ENCODE assay signal across 8 cellular contexts in the genomic region with DNA sequence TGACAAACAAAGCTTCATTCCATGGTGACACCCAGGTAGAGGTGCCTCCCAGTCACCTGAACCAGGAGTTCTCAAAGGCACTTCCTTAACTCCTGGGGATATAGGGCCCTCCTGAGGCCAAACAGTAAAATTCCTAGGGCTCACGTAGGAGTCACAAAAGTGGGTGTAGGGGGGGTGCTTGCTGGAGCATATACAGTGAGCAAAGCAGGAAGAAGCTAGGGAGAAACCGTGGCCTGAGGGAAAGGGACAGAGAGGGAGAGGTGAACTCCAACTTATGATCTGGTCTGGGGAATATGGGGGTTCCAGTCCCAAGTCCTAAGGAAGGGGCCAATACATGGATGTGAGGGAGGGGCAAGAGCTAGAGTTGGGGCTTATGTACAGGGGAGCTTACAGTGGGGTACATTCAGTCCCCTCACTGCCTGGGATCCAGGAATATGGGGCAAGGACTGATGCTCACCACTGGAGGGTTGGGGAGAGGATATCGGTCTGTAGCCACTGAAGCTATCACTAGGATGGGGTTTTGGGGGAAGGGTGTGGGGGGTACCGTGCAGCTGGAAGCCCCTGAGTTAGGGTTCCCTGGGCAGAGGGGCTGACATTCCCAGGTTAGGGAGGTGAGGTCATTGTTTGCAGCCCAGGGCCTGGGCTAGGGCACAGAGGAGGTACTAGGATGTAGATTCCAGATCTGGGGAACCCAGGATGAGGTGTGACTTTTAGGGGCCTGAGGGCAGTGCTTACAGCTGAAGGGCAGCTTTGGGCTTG. TPM values are rescaled to one million over a fixed set of nuclear protein-coding genes. Genes with fewer than 3 reads are reported as not detected.
DNase-seq lines count a peak whose midpoint lies in the region; ATAC-seq and TF ChIP-seq lines count a peak whose summit lies in the region.

No MANE protein-coding gene starts in this region.

- dilution Hi-C loops in IMR-90 (cut with HindIII; ENCODE audit: low sequenced_read_pairs, unreplicated experiment), result no loop called here

- peak overlapping the region in 1 of 2 experiments; percentile 63; a peak in 2 of 4 replicates for H4K8ac ChIP-seq in IMR-90 (ENCODE audit: low read depth in 2 of 2, low read length in 2 of 2)

- 0 out of 2 replicates have a peak, but pooled peaks have one; percentile 2 for TF ChIP-seq RAD21 in IMR-90 (IDR thresholded peaks at IDR 0.05; ENCODE audit: low read length)

- H3K14ac ChIP-seq in IMR-90 (replicated peaks; ENCODE audit: low read depth, low read length), result peak overlapping the region; percentile 77

- POLR2A ChIA-PET in IMR-90 (lab: Charles Lee; ENCODE audit: unreplicated experiment), result interaction anchor here (0.6 to 0.8 kb wide), 2 partner anchors 33 to 125 kb away, joined by 4 to 6 read pairs; no protein-coding TSS in a partner anchor

- TF ChIP-seq CTCF in AG10803 (conservative IDR thresholded peaks at IDR 0.05; ENCODE audit: low read length) (0 out of 2 replicates have a peak, but pooled peaks have one; percentile 3), IMR-90 (conservative IDR thresholded peaks at IDR 0.05; ENCODE audit: low read depth, low read length) (no peak), cardiac fibroblast (IDR thresholded peaks at IDR 0.05; ENCODE audit: low read depth, low read length) (no peak)

- H2AFZ ChIP-seq in IMR-90 (replicated peaks; ENCODE audit: low read length, poor library complexity), result peak overlapping the region; percentile 92

- peak overlapping the region; percentile 86 for H3K4me3 ChIP-seq in AG10803 (ENCODE audit: low read length)
- peak overlapping the region; percentile 87 for H3K4me3 ChIP-seq in IMR-90 (ENCODE audit: insufficient read depth, low read depth, low read length)
- peak overlapping the region; percentile 94 to 96 for H3K4me3 ChIP-seq in cardiac fibroblast (replicated peaks in 1 of 2; ENCODE audit: low read depth in 2 of 2, low read length in 2 of 2)
- peak overlapping the region; percentile 85 for H3K4me3 ChIP-seq in mucosa of stomach (ENCODE audit: low read length)

- H4K91ac ChIP-seq in IMR-90 (ENCODE audit: insufficient read depth, low read depth, low read length), result peak overlapping the region; percentile 56

- DNase-seq in AG10803 (ENCODE audit: low read depth) (no peak), IMR-90 (no peak), cardiac fibroblast (ENCODE audit: low read depth in 2 of 2) (peak in 1 of 2 donors; percentile 19), NCI-H1694 treated with DMSO at 0.1 percent for 48 hours (lab: John Stamatoyannopoulos, UW) (no peak), hypothalamus (lab: John Stamatoyannopoulos, UW) (no peak)
- DNase-seq in stimulated activated CD4-positive, alpha-beta T cell treated with anti-CD3 and anti-CD28 coated beads, Interleukin-15, amount 100 ng/mL, for 24 hours, result no peak

- H3K79me1 ChIP-seq in IMR-90 (ENCODE audit: low read depth in 1 of 2, low read length in 2 of 2), result peaks cover 16 to 61% of the 10 kb centered on the region in 2 experiments; a peak in 3 of 4 replicates

- CTCF ChIA-PET in IMR-90 (lab: Yijun Ruan, JAX), result interaction anchor here (1.2 kb wide), 1 partner anchor 32 kb away, joined by 6 read pairs; no protein-coding TSS in a partner anchor

- in situ Hi-C loops in IMR-90 (cut with MboI; ENCODE audit: low sequenced_read_pairs), result no loop called here

- peak overlapping the region; percentile 69 for H3K27ac ChIP-seq in IMR-90 (ENCODE audit: insufficient read depth, low read length)

- H2BK15ac ChIP-seq in IMR-90 (ENCODE audit: low read depth, low read length), result no peak overlapping the region

- no peak overlapping the region for H4K5ac ChIP-seq in IMR-90 (ENCODE audit: low read depth, low read length)

- peaks cover 25% of the 10 kb centered on the region for H3K4me1 ChIP-seq in IMR-90 (ENCODE audit: control insufficient read depth, insufficient read depth, low read length)
- H3K4me1 ChIP-seq in mucosa of stomach (ENCODE audit: control insufficient read depth, insufficient read depth, low read length), result peaks cover 53% of the 10 kb centered on the region

- H3K36me3 ChIP-seq in IMR-90 (ENCODE audit: control insufficient read depth, insufficient read depth, low read length) (peaks cover 22% of the 10 kb centered on the region), mucosa of stomach (ENCODE audit: control insufficient read depth, insufficient read depth, low read length) (peaks cover 3% of the 10 kb centered on the region)

- H3K4ac ChIP-seq in IMR-90 (ENCODE audit: low read depth, low read length), result peak overlapping the region; percentile 85

- H2AK9ac ChIP-seq in IMR-90 (replicated peaks; ENCODE audit: low read depth, low read length, poor library complexity), result peak overlapping the region; percentile 99

- peak overlapping the region; percentile 98 for H3K4me2 ChIP-seq in IMR-90 (ENCODE audit: low read depth, low read length)

- no peaks in the 10 kb centered on the region for H3K9me3 ChIP-seq in IMR-90 (ENCODE audit: control insufficient read depth, insufficient read depth, low read length)
- no peaks in the 10 kb centered on the region for H3K9me3 ChIP-seq in mucosa of stomach (ENCODE audit: control insufficient read depth, low read length)

- BruUV-seq in IMR-90 (replicated peaks; lab: Mats Ljungman, UMichigan), result TSS peak; percentile 40

- peak overlapping the region; percentile 88 for H3K9ac ChIP-seq in IMR-90 (ENCODE audit: low read depth, low read length)
- peak overlapping the region; percentile 97 for H3K9ac ChIP-seq in mucosa of stomach (ENCODE audit: low read length)

- no peak overlapping the region for H2BK20ac ChIP-seq in IMR-90 (ENCODE audit: low read depth, low read length)

- H3K9me1 ChIP-seq in IMR-90 (ENCODE audit: insufficient read depth, low read length), result peaks cover 27% of the 10 kb centered on the region

- no peaks in the 10 kb centered on the region for H3K27me3 ChIP-seq in IMR-90 (ENCODE audit: control insufficient read depth, insufficient read depth, low read length)
- H3K27me3 ChIP-seq in mucosa of stomach (ENCODE audit: control insufficient read depth, insufficient read depth, low read length), result no peaks in the 10 kb centered on the region

- 17% methylated on average over 2 of the region's 4 CpGs; no CpG with 5 or more reads in 1 of the 2 experiments for WGBS in IMR-90 (ENCODE audit: extremely low coverage in 2 of 2, insufficient read length in 1 of 2), 2 experiments

- H4K20me1 ChIP-seq in IMR-90 (ENCODE audit: insufficient read depth, low read length), result peaks cover 47% of the 10 kb centered on the region

- no peak for TF ChIP-seq POLR2A in IMR-90 (IDR thresholded peaks at IDR 0.05; ENCODE audit: low read depth, low read length)

- peak overlapping the region; percentile 53; the same call in 1 of the 2 replicates for H3K56ac ChIP-seq in IMR-90 (ENCODE audit: extremely low read depth, insufficient read depth, low read length)

- H2BK5ac ChIP-seq in IMR-90 (ENCODE audit: low read depth, low read length, poor library complexity, severe bottlenecking), result peak overlapping the region; percentile 73

- H2AK5ac ChIP-seq in IMR-90 (ENCODE audit: low read depth, low read length), result peak overlapping the region; percentile 85

- ATAC-seq in IMR-90 (ENCODE audit: low read depth), result no peak
- no peak for ATAC-seq in GM18868 (IDR thresholded peaks at IDR 0.05; ENCODE audit: unreplicated experiment)

- no peak overlapping the region for H3K18ac ChIP-seq in IMR-90 (ENCODE audit: low read depth, low read length)

- intact Hi-C loops in IMR-90 (cut with micrococcal nuclease), result loop anchor here (1.0 kb wide), 1 partner anchor 13 kb away; no protein-coding TSS in a partner anchor

- H2BK120ac ChIP-seq in IMR-90 (ENCODE audit: low read depth, low read length), result peak overlapping the region; percentile 37; the same call in 1 of the 2 replicates

- peak overlapping the region; percentile 92 for H3K23ac ChIP-seq in IMR-90 (ENCODE audit: low read depth, low read length)

TF ChIP-seq in IMR-90, 13 proteins besides CTCF, POLR2A, EP300 and RAD21:
- TF ChIP-seq CEBPB (IDR thresholded peaks at IDR 0.05; ENCODE audit: low read depth, low read length) (no peak), NFE2L2 (IDR thresholded peaks at IDR 0.05; ENCODE audit: low read depth, low read length) (no peak), BHLHE40 (IDR thresholded peaks at IDR 0.05; ENCODE audit: low read depth, low read length) (no peak)

RNA-seq across cellular contexts. Expression of a gene that starts 0.9 kb away (rescaled TPM):
- total RNA-seq in IMR-90 (2012; rRNA removed), result 24.0 and 25.3 TPM in 2 replicates
- 59.9 and 67.6 TPM in 2 replicates for polyA plus RNA-seq in IMR-90 (2012; rRNA removed)
- 26.9 and 58.5 TPM in 2 replicates for polyA plus RNA-seq in IMR-90 (2012; cell fraction: cytosol; rRNA removed)
- polyA plus RNA-seq in IMR-90 (2012; cell fraction: nucleus; rRNA removed; ENCODE audit: low replicate concordance), result 24.5 and 45.9 TPM in 2 replicates

RNA-seq across cellular contexts. Expression of a gene that starts 38.1 kb away (rescaled TPM):
- 3.4 and 6.9 TPM in 2 replicates for total RNA-seq in IMR-90 (2012; rRNA removed)
- polyA plus RNA-seq in IMR-90 (2012; rRNA removed), result 17.4 and 33.6 TPM in 2 replicates
- polyA plus RNA-seq in IMR-90 (2012; cell fraction: cytosol; rRNA removed), result 18.5 and 103 TPM in 2 replicates
- polyA plus RNA-seq in IMR-90 (2012; cell fraction: nucleus; rRNA removed; ENCODE audit: low replicate concordance), result 98.3 and 167 TPM in 2 replicates

RNA-seq across cellular contexts. Expression of a gene that starts 39.6 kb away (rescaled TPM):
- 20.1 and 41.4 TPM in 2 replicates for total RNA-seq in IMR-90 (2012; rRNA removed)
- polyA plus RNA-seq in IMR-90 (2012; rRNA removed), result 128 and 138 TPM in 2 replicates
- 46.2 and 74.3 TPM in 2 replicates for polyA plus RNA-seq in IMR-90 (2012; cell fraction: cytosol; rRNA removed)
- 37.1 and 141 TPM in 2 replicates for polyA plus RNA-seq in IMR-90 (2012; cell fraction: nucleus; rRNA removed; ENCODE audit: low replicate concordance)
